8 cellular contexts compared by ENCODE assay signal in the genomic region with DNA sequence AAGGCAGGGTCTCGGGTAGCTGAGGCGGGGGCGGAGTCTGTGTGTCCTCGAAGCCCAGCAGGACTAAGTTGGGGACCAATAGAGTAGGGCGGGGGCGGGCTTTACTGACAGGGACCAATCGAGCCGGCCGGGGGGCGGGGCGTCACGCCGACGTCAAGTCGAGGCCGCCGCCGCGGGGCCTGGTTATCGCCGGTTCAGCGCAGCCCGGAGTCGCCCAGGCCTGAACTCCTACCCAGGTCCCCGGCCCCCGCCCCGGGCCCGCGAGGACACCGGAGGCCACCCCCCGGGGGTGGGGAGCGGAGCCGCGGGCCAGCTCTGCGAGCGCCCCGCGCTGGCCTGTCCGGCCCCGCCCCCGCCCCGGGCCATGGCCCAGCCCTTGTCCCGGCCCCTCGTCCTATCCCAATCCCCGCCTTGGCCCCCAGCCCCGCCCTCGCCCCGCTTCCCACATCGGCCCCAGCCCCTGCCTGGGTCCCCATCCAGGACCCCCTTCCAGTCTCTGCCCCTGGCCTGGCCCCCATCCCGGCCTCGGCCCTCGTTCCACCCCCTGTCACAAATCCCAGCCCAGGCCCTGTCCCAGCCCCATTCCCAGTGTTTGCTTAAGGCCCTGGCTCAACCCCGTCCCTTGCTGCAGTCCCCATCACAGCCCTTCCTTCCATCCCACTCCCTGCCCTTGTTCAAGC. TPM values are rescaled to one million over a fixed set of nuclear protein-coding genes. Genes with fewer than 3 reads are reported as not detected.
A peak's percentile ranks its signal among the peaks of the same experiment; 100 is the strongest.
DNase-seq lines count a peak whose midpoint lies in the region; ATAC-seq and TF ChIP-seq lines count a peak whose summit lies in the region.

A gene with protein sequence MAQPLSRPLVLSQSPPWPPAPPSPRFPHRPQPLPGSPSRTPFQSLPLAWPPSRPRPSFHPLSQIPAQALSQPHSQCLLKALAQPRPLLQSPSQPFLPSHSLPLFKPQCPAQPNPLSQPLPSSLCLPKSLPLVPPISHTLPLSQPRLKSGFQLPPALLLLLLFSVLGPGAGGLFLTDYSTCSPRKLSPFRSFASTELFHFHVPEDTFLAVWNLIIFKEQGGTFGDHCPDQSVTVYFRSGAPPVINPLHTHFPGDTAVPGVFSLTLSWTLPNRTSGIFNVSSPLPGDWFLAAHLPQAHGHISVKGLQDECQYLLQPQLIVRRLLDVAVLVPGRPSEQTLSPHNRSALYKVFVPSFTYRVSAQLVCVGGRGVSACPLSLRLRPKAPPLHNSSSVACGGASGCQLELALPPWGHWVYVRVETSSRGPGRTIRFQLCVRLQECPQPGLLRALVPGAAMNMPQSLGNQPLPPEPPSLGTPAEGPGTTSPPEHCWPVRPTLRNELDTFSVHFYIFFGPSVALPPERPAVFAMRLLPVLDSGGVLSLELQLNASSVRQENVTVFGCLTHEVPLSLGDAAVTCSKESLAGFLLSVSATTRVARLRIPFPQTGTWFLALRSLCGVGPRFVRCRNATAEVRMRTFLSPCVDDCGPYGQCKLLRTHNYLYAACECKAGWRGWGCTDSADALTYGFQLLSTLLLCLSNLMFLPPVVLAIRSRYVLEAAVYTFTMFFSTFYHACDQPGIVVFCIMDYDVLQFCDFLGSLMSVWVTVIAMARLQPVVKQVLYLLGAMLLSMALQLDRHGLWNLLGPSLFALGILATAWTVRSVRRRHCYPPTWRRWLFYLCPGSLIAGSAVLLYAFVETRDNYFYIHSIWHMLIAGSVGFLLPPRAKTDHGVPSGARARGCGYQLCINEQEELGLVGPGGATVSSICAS (plus strand): TSS at position 145 of the 680 bp plus-strand sequence. CDS start 220 bp downstream, at position 365.

- H3K27me3 ChIP-seq in KMS-11 (ENCODE audit: insufficient read depth, low read depth) (no peaks in the 10 kb centered on the region), PC-9 (ENCODE audit: insufficient read depth, low read depth) (no peaks in the 10 kb centered on the region)

- ATAC-seq in GM21723 (IDR thresholded peaks at IDR 0.05; ENCODE audit: unreplicated experiment) (peak; percentile 78), naive B cell (ENCODE audit: low read depth in 2 of 2) (peak; percentile 84 to 87)
- ATAC-seq in activated T-cell treated with anti-CD3 and anti-CD28 coated beads, Interleukin-2, amount 50 U/mL, for 72 hours (replicated peaks in 1 of 2): peak; percentile 93

- H3K4me1 ChIP-seq in KMS-11 (ENCODE audit: low read depth, poor library complexity, severe bottlenecking): peaks cover 29% of the 10 kb centered on the region
- H3K4me1 ChIP-seq in PC-9 (replicated peaks; ENCODE audit: insufficient read depth): peaks cover 12% of the 10 kb centered on the region

- CTCF ChIA-PET in PC-9 (lab: Charles Lee): interaction anchor here (0.6 kb wide), 1 partner anchor 182 kb away, joined by 5 read pairs; no protein-coding TSS in a partner anchor

- H3K79me2 ChIP-seq in KMS-11 (ENCODE audit: insufficient read depth, low read depth) (no peaks in the 10 kb centered on the region), PC-9 (ENCODE audit: low read depth) (no peaks in the 10 kb centered on the region)

- H3K4me2 ChIP-seq in KMS-11 (peak within 1 kb of the TSS; percentile 74), PC-9 (peak within 1 kb of the TSS; percentile 89)

- H3K36me3 Mint-ChIP-seq in activated T-cell treated with anti-CD3 and anti-CD28 coated beads, Interleukin-2, amount 50 U/mL, for 72 hours (ENCODE audit: insufficient read depth in 2 of 2): no peaks in the 10 kb centered on the region
- no peaks in the 10 kb centered on the region for H3K36me3 Mint-ChIP-seq in naive B cell

- peak within 1 kb of the TSS; percentile 45 for H3K27ac Mint-ChIP-seq in activated T-cell treated with anti-CD3 and anti-CD28 coated beads, Interleukin-2, amount 50 U/mL, for 72 hours
- peak within 1 kb of the TSS; percentile 85 to 96 (median 91) for H3K27ac Mint-ChIP-seq in naive B cell

- peaks cover 43% of the 10 kb centered on the region for H3K4me1 Mint-ChIP-seq in activated T-cell treated with anti-CD3 and anti-CD28 coated beads, Interleukin-2, amount 50 U/mL, for 72 hours (ENCODE audit: low read depth)
- peaks cover 45 to 61% (median 55%) of the 10 kb centered on the region in 3 donors for H3K4me1 Mint-ChIP-seq in naive B cell

- H3K9ac ChIP-seq in KMS-11: peak within 1 kb of the TSS; percentile 29; the same call in 1 of the 2 replicates

- no peaks in the 10 kb centered on the region; the same call in 1 of the 2 replicates for H3F3A ChIP-seq in PC-9 (ENCODE audit: insufficient read depth, low read depth)

- H3K9me3 Mint-ChIP-seq in activated T-cell treated with anti-CD3 and anti-CD28 coated beads, Interleukin-2, amount 50 U/mL, for 72 hours: no peaks in the 10 kb centered on the region
- H3K9me3 Mint-ChIP-seq in naive B cell: no peaks in the 10 kb centered on the region

- TF ChIP-seq CTCF in KMS-11 (conservative IDR thresholded peaks at IDR 0.05; ENCODE audit: low read depth, low read length) (no peak), PC-9 (conservative IDR thresholded peaks at IDR 0.05) (no peak)

- H3K27ac ChIP-seq in KMS-11 (no peak within 1 kb of the TSS), PC-9 (no peak within 1 kb of the TSS)

- H3K36me3 ChIP-seq in KMS-11 (ENCODE audit: insufficient read depth) (no peaks in the 10 kb centered on the region), PC-9 (ENCODE audit: low read depth) (no peaks in the 10 kb centered on the region)

- POLR2A ChIA-PET in PC-9 (lab: Charles Lee; ENCODE audit: unreplicated experiment): no interaction called here

- H2AFZ ChIP-seq in KMS-11 (ENCODE audit: low read depth) (peak within 1 kb of the TSS; percentile 93), PC-9 (peak within 1 kb of the TSS; percentile 87)

- peaks cover 10% of the 10 kb centered on the region for H3K27me3 Mint-ChIP-seq in activated T-cell treated with anti-CD3 and anti-CD28 coated beads, Interleukin-2, amount 50 U/mL, for 72 hours (ENCODE audit: low read depth)
- H3K27me3 Mint-ChIP-seq in naive B cell: no peaks in the 10 kb centered on the region

- H3K4me3 Mint-ChIP-seq in activated T-cell treated with anti-CD3 and anti-CD28 coated beads, Interleukin-2, amount 50 U/mL, for 72 hours: peak within 1 kb of the TSS; percentile 92 to 99
- H3K4me3 Mint-ChIP-seq in naive B cell: peak within 1 kb of the TSS; percentile 87 to 100 (median 96)

- no peaks in the 10 kb centered on the region for H3K9me2 ChIP-seq in PC-9 (ENCODE audit: insufficient read depth)

- H4K20me1 ChIP-seq in KMS-11 (ENCODE audit: insufficient read depth) (no peaks in the 10 kb centered on the region), PC-9 (ENCODE audit: insufficient read depth) (no peaks in the 10 kb centered on the region)

- no TSS peak for BruUV-seq in PC-9 (replicated peaks; lab: Mats Ljungman, UMichigan)

- no peaks in the 10 kb centered on the region for H3K9me3 ChIP-seq in PC-9 (ENCODE audit: insufficient read depth, low read depth)

- intact Hi-C loops in PC-9 (cut with micrococcal nuclease; ENCODE audit: unreplicated experiment): loop anchor here (2.0 to 5.0 kb wide), 2 partner anchors 78 to 182 kb away; a partner anchor contains a TSS

- DNase-seq in D341Med (ENCODE audit: low spot score): peak; percentile 96
- peak; percentile 63 to 78 for DNase-seq in PC-9
- DNase-seq in activated T-cell treated with anti-CD3 and anti-CD28 coated beads, Interleukin-2, amount 50 U/mL, for 72 hours: peak; percentile 93 to 94
- peak; percentile 89 for DNase-seq in fibroblast of gingiva (ENCODE audit: low read depth)
- peak; percentile 85 for DNase-seq in naive B cell
- DNase-seq in stimulated activated CD8-positive, alpha-beta memory T cell treated with anti-CD3 and anti-CD28 coated beads, Interleukin-7, amount 100 ng/mL, for 48 hours (ENCODE audit: extremely low read depth in 1 of 2, low read depth in 1 of 2): peak; percentile 82 to 94

- H3K4me3 ChIP-seq in KMS-11 (IDR thresholded peaks at IDR 0.05; ENCODE audit: insufficient read depth, low read depth, low read length): no peak within 1 kb of the TSS
- H3K4me3 ChIP-seq in PC-9: peak within 1 kb of the TSS; percentile 71; the same call in 1 of the 2 replicates

RNA-seq across cellular contexts. Expression of the gene that starts here (rescaled TPM):
- total RNA-seq in PC-9 (2021): 6.3 and 6.4 TPM in 2 replicates
- total RNA-seq in activated T-cell treated with anti-CD3 and anti-CD28 coated beads, Interleukin-2, amount 50 U/mL, for 72 hours: 1 to 10 TPM; 8.4 to 9.1 TPM
- 1 to 10 TPM; 1.7 to 3.3 (median 2.3) TPM for polyA plus RNA-seq in naive B cell (ENCODE audit: low read depth in 6 of 6)
